Comparison of ENCODE assay signal across 21 cellular contexts in genomic region chr12:106629797-106630669, GRCh38. TPM values are rescaled to one million over a fixed set of nuclear protein-coding genes. Genes with fewer than 3 reads are reported as not detected.
DNase-seq lines count a peak whose midpoint lies in the region; ATAC-seq, FAIRE-seq and TF ChIP-seq lines count a peak whose summit lies in the region.
"Had no signal": no experiment of that assay in that cellular context is flagged by ENCODE, and none has a peak within 500 bp of the region (broad histone marks: within the 10 kb centered on the region; RNA-seq: fewer than 3 reads in every experiment).

No MANE protein-coding gene starts in this region.

- no peak overlapping the region for H3K4me3 ChIP-seq in astrocyte of the cerebellum (ENCODE audit: low read depth, low read length)
- H3K4me3 ChIP-seq: ovary, sigmoid colon, uterus had no signal

- H3K27ac Mint-ChIP-seq in Calu3 (ENCODE audit: unreplicated experiment): peak overlapping the region; percentile 78
- H3K27ac Mint-ChIP-seq: activated naive CD8-positive, alpha-beta T cell treated with anti-CD3 and anti-CD28 coated beads, Interleukin-2, amount 50 U/mL, for 24 hours; T-helper 2 cell treated with Interferon-gamma antibody and Interleukin-4, amounts not matched to agents 5 μg/mL and 100 μg/mL, for 36 hours had no signal

- H3K27ac ChIP-seq in foreskin keratinocyte: no peak overlapping the region
- H3K27ac ChIP-seq: ovary, sigmoid colon, uterus had no signal

- TF ChIP-seq CTCF in Calu3 (IDR thresholded peaks at IDR 0.05; ENCODE audit: unreplicated experiment): no peak
- TF ChIP-seq CTCF in astrocyte of the cerebellum (IDR thresholded peaks at IDR 0.05; ENCODE audit: low read depth, low read length, missing control alignments): no peak
- no peak for TF ChIP-seq CTCF in foreskin keratinocyte (conservative IDR thresholded peaks at IDR 0.05)

- ATAC-seq in foreskin keratinocyte: peak; percentile 50
- ATAC-seq in GM21381 (IDR thresholded peaks at IDR 0.05; ENCODE audit: unreplicated experiment): no peak
- ATAC-seq: activated naive CD8-positive, alpha-beta T cell treated with anti-CD3 and anti-CD28 coated beads, Interleukin-2, amount 50 U/mL, for 24 hours had no signal

- no peaks in the 10 kb centered on the region for H3K27me3 Mint-ChIP-seq in Calu3 (ENCODE audit: unreplicated experiment)

- no TSS peak for BruUV-seq in Calu3 (replicated peaks; lab: Mats Ljungman, UMichigan)

- in situ Hi-C loops in astrocyte of the cerebellum (cut with HindIII; ENCODE audit: low sequenced_read_pairs): no loop called here

- peaks cover 10% of the 10 kb centered on the region for H3K36me3 Mint-ChIP-seq in Calu3 (ENCODE audit: insufficient read depth, unreplicated experiment)

- H3K4me1 ChIP-seq in foreskin keratinocyte: peaks cover 6% of the 10 kb centered on the region
- H3K4me1 ChIP-seq: sigmoid colon, uterus had no signal

- CTCF ChIA-PET in Calu3 (lab: Charles Lee): interaction anchor here (1.4 kb wide), 1 partner anchor 19 kb away, joined by 4 read pairs; no protein-coding TSS in a partner anchor

- no peaks in the 10 kb centered on the region for H3K9me3 Mint-ChIP-seq in Calu3 (ENCODE audit: low read depth, unreplicated experiment)
- H3K9me3 Mint-ChIP-seq: activated naive CD8-positive, alpha-beta T cell treated with anti-CD3 and anti-CD28 coated beads, Interleukin-2, amount 50 U/mL, for 24 hours; T-helper 2 cell treated with Interferon-gamma antibody and Interleukin-4, amounts not matched to agents 5 μg/mL and 100 μg/mL, for 36 hours had no signal

- no peak for FAIRE-seq in frontal cortex (lab: Jason Lieb, UNC)

- peaks cover 88% of the 10 kb centered on the region for H3K4me1 Mint-ChIP-seq in Calu3 (ENCODE audit: low read depth, unreplicated experiment)
- H3K4me1 Mint-ChIP-seq: activated naive CD8-positive, alpha-beta T cell treated with anti-CD3 and anti-CD28 coated beads, Interleukin-2, amount 50 U/mL, for 24 hours had no signal

- peaks cover 57% of the 10 kb centered on the region for H3K27me3 ChIP-seq in foreskin keratinocyte
- H3K27me3 ChIP-seq: ovary, sigmoid colon, uterus had no signal

- H3K4me3 Mint-ChIP-seq in Calu3 (ENCODE audit: low read depth, unreplicated experiment): no peak overlapping the region
- H3K4me3 Mint-ChIP-seq: activated naive CD8-positive, alpha-beta T cell treated with anti-CD3 and anti-CD28 coated beads, Interleukin-2, amount 50 U/mL, for 24 hours; T-helper 2 cell treated with Interferon-gamma antibody and Interleukin-4, amounts not matched to agents 5 μg/mL and 100 μg/mL, for 36 hours had no signal

- intact Hi-C loops in Calu3 (cut with micrococcal nuclease; ENCODE audit: unreplicated experiment): loop anchor here (5.0 kb wide), 3 partner anchors 43 to 212 kb away; partner anchors contain the start of gene RIC8B

- DNase-seq in Calu3 (peak; percentile 30), LHCN-M2 (ENCODE audit: low read depth) (peak; percentile 18), astrocyte of the cerebellum (ENCODE audit: low read depth) (peak; percentile 31), foreskin keratinocyte (peak; percentile 17 to 44), frontal cortex (ENCODE audit: low spot score in 2 of 2) (no peak)
- DNase-seq in activated CD4-positive, alpha-beta T cell treated with anti-CD3 and anti-CD28 coated beads for 1 hour: no peak
- DNase-seq in stimulated activated CD4-positive, alpha-beta T cell treated with anti-CD3 and anti-CD28 coated beads, Interleukin-15, amount 100 ng/mL, for 24 hours: no peak
- DNase-seq: activated naive CD8-positive, alpha-beta T cell treated with anti-CD3 and anti-CD28 coated beads, Interleukin-2, amount 50 U/mL, for 24 hours; KBM-7; NCI-H1417; NCI-H2227 treated with DMSO at 0.1 percent for 48 hours; NK-92 treated with Interleukin-12 subunit alpha and Interleukin-12 subunit beta, amount 100 ng/mL, for 24 hours; ovary; SHP77 treated with DMSO at 0.1 percent for 48 hours; sigmoid colon; uterus had no signal

RNA-seq across cellular contexts. Expression of gene RFX4, which starts 47.2 kb away (rescaled TPM):
- total RNA-seq in Calu3 (2022): 0.27 TPM in 1 of 2 replicates, not detected in the other
- not detected in 2 replicates for total RNA-seq in LHCN-M2 (2014; rRNA removed)
- polyA plus RNA-seq in LHCN-M2 (2012): 0.06 TPM
- not detected in 2 replicates for total RNA-seq in foreskin keratinocyte
- polyA plus RNA-seq in foreskin keratinocyte: not detected in 2 replicates
- 2.9 TPM for total RNA-seq in frontal cortex
- total RNA-seq: activated CD8-positive, alpha-beta memory T cell treated with anti-CD3 and anti-CD28 coated beads for 36 hours; glomerular endothelial cell; lower leg skin; sigmoid colon; uterus had no signal
- polyA plus RNA-seq: ovary had no signal

Comparison
In these comparisons a context has a peak if more than half of its experiments do, and no peak if none do; other contexts are left out.
1. DNase-seq: peak in Calu3 (single experiment), LHCN-M2 (single experiment), astrocyte of the cerebellum (single experiment) and foreskin keratinocyte (2 of 2); none in activated CD4-positive, alpha-beta T cell treated with anti-CD3 and anti-CD28 coated beads for 1 hour (single experiment), stimulated activated CD4-positive, alpha-beta T cell treated with anti-CD3 and anti-CD28 coated beads, Interleukin-15, amount 100 ng/mL, for 24 hours (single experiment) and frontal cortex (0 of 2).